Comparison of ENCODE assay signal across 10 cellular contexts in the genomic region with DNA sequence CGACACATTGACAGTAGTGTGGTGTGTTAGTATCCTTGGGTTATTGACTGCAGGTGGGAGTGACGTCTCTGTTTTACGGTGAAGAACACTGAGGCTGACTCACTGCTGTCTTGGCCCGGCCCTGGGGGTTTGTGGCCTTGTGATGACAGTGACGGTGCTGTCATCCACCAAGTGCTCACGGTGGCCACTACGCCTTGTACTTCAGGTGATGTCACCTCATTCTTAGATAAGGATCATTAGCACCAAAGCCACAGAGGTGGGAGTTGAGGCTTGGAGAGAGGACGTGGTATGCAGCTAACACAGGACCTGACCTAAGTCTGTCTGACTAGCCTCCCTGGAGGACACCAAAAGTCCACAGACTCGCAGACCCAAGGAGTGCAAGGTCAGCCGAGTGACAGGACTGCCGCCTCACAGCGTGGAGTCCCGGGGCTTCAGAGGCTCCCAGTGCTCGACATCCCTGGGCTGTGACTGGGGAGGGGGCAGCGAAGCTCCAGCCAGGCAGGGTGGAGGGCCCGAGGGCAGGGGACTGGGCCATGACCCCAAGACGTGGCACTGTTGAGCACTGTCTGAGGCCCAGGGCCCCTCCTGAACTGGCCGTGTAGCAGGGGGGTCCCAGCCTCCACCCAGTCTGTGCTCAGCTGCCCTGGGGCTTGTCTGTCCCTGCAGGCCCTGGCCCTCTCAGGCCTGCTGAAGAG. TPM values are rescaled to one million over a fixed set of nuclear protein-coding genes. Genes with fewer than 3 reads are reported as not detected.
DNase-seq lines count a peak whose midpoint lies in the region; ATAC-seq, FAIRE-seq and TF ChIP-seq lines count a peak whose summit lies in the region.
"Had no signal": no experiment of that assay in that cellular context is flagged by ENCODE, and none has a peak within 500 bp of the region (broad histone marks: within the 10 kb centered on the region; RNA-seq: fewer than 3 reads in every experiment).

No MANE protein-coding gene starts in this region.

- H2BK15ac ChIP-seq in H1 (ENCODE audit: low read length): no peak overlapping the region

- no peak overlapping the region for H3K4me2 ChIP-seq in H1 (ENCODE audit: insufficient read depth in 1 of 2, low read depth in 2 of 2, low read length in 2 of 2)

- H4K20me1 ChIP-seq in H1 (replicated peaks in 1 of 2; ENCODE audit: control insufficient read depth in 1 of 2, insufficient read depth in 2 of 2, low read length in 2 of 2): peaks cover 0 to 12% of the 10 kb centered on the region in 2 experiments

- WGBS in H1 (ENCODE audit: extremely low coverage in 1 of 2, insufficient coverage in 1 of 2, insufficient read length in 1 of 2, insufficient replicate concordance in 2 of 2, low coverage in 1 of 2, low lambda C conversion rate in 2 of 2, missing lambda C conversion rate in 1 of 2), 2 experiments: 93% methylated on average over 17 of the region's 18 CpGs; no CpG with 5 or more reads in 1 of the 2 experiments

- H2BK5ac ChIP-seq in H1 (ENCODE audit: low read depth, low read length): no peak overlapping the region

- no peak overlapping the region for H2AFZ ChIP-seq in H1 (ENCODE audit: low read length)

- TF ChIP-seq CTCF in HEK293 (tag by site-specific recombination; IDR thresholded peaks at IDR 0.05): no peak
- TF ChIP-seq CTCF in H1 (IDR thresholded peaks at IDR 0.05; ENCODE audit: control extremely low read depth in 1 of 3, insufficient read depth in 1 of 3, low read depth in 1 of 3, low read length in 3 of 3): no peak

- ATAC-seq in GM18868 (IDR thresholded peaks at IDR 0.05; ENCODE audit: unreplicated experiment): no peak
- no peak for ATAC-seq in HG03439 (IDR thresholded peaks at IDR 0.05; ENCODE audit: unreplicated experiment)
- ATAC-seq in GM21576 (IDR thresholded peaks at IDR 0.05; ENCODE audit: unreplicated experiment): no peak

- no peak overlapping the region for H4K91ac ChIP-seq in H1 (replicated peaks; ENCODE audit: insufficient read length, low read length)

- no peaks in the 10 kb centered on the region for H3K4me1 ChIP-seq in HEK293 (ENCODE audit: control insufficient read depth, insufficient read depth, low read length)
- H3K4me1 ChIP-seq in H1 (replicated peaks in 1 of 4; ENCODE audit: control insufficient read depth in 3 of 4, insufficient read depth in 4 of 4, low read length in 3 of 4): no peaks in the 10 kb centered on the region

- no peak for FAIRE-seq in H1 (lab: Jason Lieb, UNC)

- H4K5ac ChIP-seq in H1 (ENCODE audit: insufficient read length, low read depth, low read length): no peak overlapping the region

- H3K4me3 ChIP-seq in HEK293 (ENCODE audit: low read depth, low read length): no peak overlapping the region
- no peak overlapping the region for H3K4me3 ChIP-seq in H1 (ENCODE audit: extremely low read depth in 1 of 4, insufficient read depth in 2 of 4, low read depth in 3 of 4, low read length in 4 of 4)
- H3K4me3 ChIP-seq: skin epidermis had no signal

- no peak overlapping the region for H2AK5ac ChIP-seq in H1 (ENCODE audit: low read depth, low read length)

- H3K56ac ChIP-seq in H1 (replicated peaks; ENCODE audit: insufficient read length, low read depth, low read length): no peak overlapping the region

- H3K4ac ChIP-seq in H1 (replicated peaks; ENCODE audit: insufficient read length, low read depth, low read length): no peak overlapping the region

- POLR2A ChIA-PET in HEK293 (lab: Yijun Ruan, JAX) (no interaction called here), H1 (lab: Charles Lee; ENCODE audit: partially characterized antibody) (no interaction called here)

- TF ChIP-seq RAD21 in H1 (IDR thresholded peaks at IDR 0.05 in 1 of 2, conservative IDR thresholded peaks at IDR 0.05 in 1 of 2; ENCODE audit: low read depth in 2 of 2, low read length in 2 of 2): no peak

- H3K23ac ChIP-seq in H1 (ENCODE audit: insufficient read length): no peak overlapping the region

- CTCF ChIA-PET in HEK293 (lab: Yijun Ruan, JAX): interaction anchor here (0.5 to 1.8 kb wide), 3 partner anchors 12 to 329 kb away, joined by 3 to 6 read pairs (median 3); no protein-coding TSS in a partner anchor
- CTCF ChIA-PET in H1 (lab: Charles Lee; ENCODE audit: partially characterized antibody): interaction anchor here (1.5 to 2.0 kb wide), 3 partner anchors 13 to 203 kb away, joined by 4 to 8 read pairs (median 5); no protein-coding TSS in a partner anchor

- H3K27ac ChIP-seq in HEK293 (ENCODE audit: extremely low read depth, low read depth, low read length) (no peak overlapping the region), H1 (ENCODE audit: low read depth, low read length) (no peak overlapping the region)
- H3K27ac ChIP-seq: skin epidermis had no signal

- no peak for TF ChIP-seq POLR2A in H1 (IDR thresholded peaks at IDR 0.05; ENCODE audit: control extremely low read depth in 1 of 2, low read depth in 2 of 2, low read length in 2 of 2)

- no peaks in the 10 kb centered on the region for H3K79me2 ChIP-seq in H1 (ENCODE audit: control insufficient read depth in 1 of 2, insufficient read depth in 2 of 2, low read length in 2 of 2)

- no peak overlapping the region for H2BK120ac ChIP-seq in H1 (replicated peaks; ENCODE audit: low read depth, low read length)

- H3K14ac ChIP-seq in H1 (ENCODE audit: insufficient read length): no peak overlapping the region

- peak; percentile 32 to 51 for DNase-seq in activated CD4-positive, alpha-beta T cell treated with anti-CD3 and anti-CD28 coated beads, Interleukin-2, amount 50 U/mL, for 48 hours
- no peak for DNase-seq in H1 (ENCODE audit: low read depth in 1 of 2, low spot score in 2 of 2)
- peak; percentile 24 to 27 for DNase-seq in stimulated activated CD8-positive, alpha-beta memory T cell treated with anti-CD3 and anti-CD28 coated beads, Interleukin-15, amount 100 ng/mL, for 4 hours (ENCODE audit: low read depth in 2 of 2)
- DNase-seq in NCI-H1930 (lab: John Stamatoyannopoulos, UW): no peak
- DNase-seq: anterior cingulate cortex had no signal

- no peaks in the 10 kb centered on the region for H3K27me3 ChIP-seq in H1 (replicated peaks in 1 of 4; ENCODE audit: control insufficient read depth in 3 of 4, extremely low read depth in 1 of 4, insufficient read depth in 3 of 4, low read length in 3 of 4)

- H2BK20ac ChIP-seq in H1 (ENCODE audit: low read length): no peak overlapping the region

- no peaks in the 10 kb centered on the region for H3K23me2 ChIP-seq in H1 (ENCODE audit: low read depth, low read length)

- H2BK12ac ChIP-seq in H1 (ENCODE audit: low read depth, low read length): peak overlapping the region; percentile 60; the same call in 1 of the 2 replicates

- no peaks in the 10 kb centered on the region for H3K79me1 ChIP-seq in H1 (ENCODE audit: low read depth, low read length)

- H3K18ac ChIP-seq in H1 (ENCODE audit: extremely low read depth, low read length): no peak overlapping the region

- H4K8ac ChIP-seq in H1 (ENCODE audit: extremely low read depth, insufficient read depth, low read length): peak overlapping the region; percentile 79

- no peak for TF ChIP-seq EP300 in H1 (IDR thresholded peaks at IDR 0.05; ENCODE audit: borderline replicate concordance in 1 of 2, low read depth in 2 of 2, low read length in 2 of 2)

- no peak overlapping the region for H3K9ac ChIP-seq in H1 (replicated peaks in 1 of 4; ENCODE audit: extremely low read depth in 1 of 4, low read depth in 3 of 4, low read length in 3 of 4)

- H3K9me3 ChIP-seq in HEK293 (ENCODE audit: control insufficient read depth, insufficient read depth, low read depth, low read length) (no peaks in the 10 kb centered on the region), H1 (ENCODE audit: insufficient read depth in 2 of 2, low read depth in 1 of 2, low read length in 1 of 2) (no peaks in the 10 kb centered on the region)

- peaks cover 0 to 60% of the 10 kb centered on the region in 2 experiments; a peak in 2 of 3 replicates for H3K36me3 ChIP-seq in HEK293 (ENCODE audit: control insufficient read depth in 2 of 2, insufficient read depth in 1 of 2, low read length in 2 of 2)
- no peaks in the 10 kb centered on the region for H3K36me3 ChIP-seq in H1 (ENCODE audit: control insufficient read depth in 2 of 4, insufficient read depth in 4 of 4, low read length in 3 of 4)

TF ChIP-seq in HEK293, 187 proteins besides CTCF, POLR2A, EP300 and RAD21 (continues in another document):
- no peak for TF ChIP-seq ZBTB44 (tag by site-specific recombination; IDR thresholded peaks at IDR 0.05)

TF ChIP-seq in H1, 55 proteins besides CTCF, POLR2A, EP300 and RAD21 (continues in another document):
- TF ChIP-seq HDAC2 (IDR thresholded peaks at IDR 0.05; ENCODE audit: borderline replicate concordance in 1 of 2, low read depth in 2 of 2, low read length in 2 of 2): no peak
- no peak for TF ChIP-seq SP4 (IDR thresholded peaks at IDR 0.05; ENCODE audit: low read length)
- TF ChIP-seq POU5F1 (IDR thresholded peaks at IDR 0.05; ENCODE audit: low read depth, low read length): no peak
- TF ChIP-seq EGR1 (IDR thresholded peaks at IDR 0.05; ENCODE audit: borderline replicate concordance, low read depth, low read length): no peak
- no peak for TF ChIP-seq BACH1 (IDR thresholded peaks at IDR 0.05; ENCODE audit: low read length)
- TF ChIP-seq RXRA (IDR thresholded peaks at IDR 0.05; ENCODE audit: insufficient read depth, low read depth, low read length): no peak
- TF ChIP-seq SIX5 (IDR thresholded peaks at IDR 0.05; ENCODE audit: low read depth, low read length): no peak
- TF ChIP-seq, protein P1, sequence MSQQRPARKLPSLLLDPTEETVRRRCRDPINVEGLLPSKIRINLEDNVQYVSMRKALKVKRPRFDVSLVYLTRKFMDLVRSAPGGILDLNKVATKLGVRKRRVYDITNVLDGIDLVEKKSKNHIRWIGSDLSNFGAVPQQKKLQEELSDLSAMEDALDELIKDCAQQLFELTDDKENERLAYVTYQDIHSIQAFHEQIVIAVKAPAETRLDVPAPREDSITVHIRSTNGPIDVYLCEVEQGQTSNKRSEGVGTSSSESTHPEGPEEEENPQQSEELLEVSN (IDR thresholded peaks at IDR 0.05): no peak
- TF ChIP-seq GTF2F1 (IDR thresholded peaks at IDR 0.05; ENCODE audit: borderline replicate concordance, low read depth, low read length): no peak
- TF ChIP-seq POLR2AphosphoS5 (IDR thresholded peaks at IDR 0.05; ENCODE audit: low read depth, low read length): no peak
- no peak for TF ChIP-seq SIN3A (conservative IDR thresholded peaks at IDR 0.05 in 1 of 2, IDR thresholded peaks at IDR 0.05 in 1 of 2; ENCODE audit: low read depth in 1 of 2, low read length in 2 of 2)
- TF ChIP-seq MAFK (IDR thresholded peaks at IDR 0.05; ENCODE audit: low read depth, low read length): no peak

RNA-seq across cellular contexts. Expression of gene NAT10, which starts 56.5 kb away (rescaled TPM):
- 88.7 and 89.6 TPM in 2 replicates for total RNA-seq in H1 (2021; fragmentation: NEBNext Ultra II Directional; extraction: Animal tissue kit (Norgen Biotek cat#: 25700))
- 66.3 and 67.5 TPM in 2 replicates for polyA plus RNA-seq in H1 (2011; rRNA removed)
- polyA plus RNA-seq in H1 (2011; cell fraction: cytosol; rRNA removed): 53.5 TPM
- polyA plus RNA-seq in H1 (2011; cell fraction: nucleus; rRNA removed): 101 TPM
- polyA plus RNA-seq in H1 (2012, experiment 1 of 2): 64.5 to 72.7 TPM (median 70.6 TPM) in 4 replicates
- 45.7 TPM for polyA plus RNA-seq in H1 (2012, experiment 2 of 2)
- polyA plus RNA-seq in H1 (2013, experiment 1 of 2): 66.8 TPM
- polyA plus RNA-seq in H1 (2013, experiment 2 of 2): 60.0 TPM
- 99.2 and 104 TPM in 2 replicates for polyA minus RNA-seq in H1 (2011; rRNA and poly(A)+ RNA removed)
- 56.5 TPM for polyA minus RNA-seq in H1 (2011; cell fraction: cytosol; rRNA and poly(A)+ RNA removed)
- polyA minus RNA-seq in H1 (2011; cell fraction: nucleus; rRNA and poly(A)+ RNA removed): 56.3 TPM

Comparison
In these comparisons a context has a peak if more than half of its experiments do, and no peak if none do; other contexts are left out.
1. DNase-seq: peak in activated CD4-positive, alpha-beta T cell treated with anti-CD3 and anti-CD28 coated beads, Interleukin-2, amount 50 U/mL, for 48 hours (2 of 2) and stimulated activated CD8-positive, alpha-beta memory T cell treated with anti-CD3 and anti-CD28 coated beads, Interleukin-15, amount 100 ng/mL, for 4 hours (2 of 2); none in H1 (0 of 2) and NCI-H1930 (0 of 2).
2. Of the 6 proteins assayed by ChIP-seq in both HEK293 and H1: peak only in HEK293: ATF2; only in H1: none; in both: none; in neither: 5.